Comparison of ENCODE assay signal across 8 cellular contexts in genomic region chr21:34836103-34836932, GRCh38.
DNase-seq lines count a peak whose midpoint lies in the region; ATAC-seq, FAIRE-seq and TF ChIP-seq lines count a peak whose summit lies in the region.

No MANE protein-coding gene starts in this region.

- no peak overlapping the region for H3K4me3 ChIP-seq in kidney (ENCODE audit: low read length in 2 of 2)

- H3K36me3 ChIP-seq in kidney (ENCODE audit: control insufficient read depth in 1 of 2, insufficient read depth in 2 of 2, low read length in 2 of 2), result no peaks in the 10 kb centered on the region

- no peak for TF ChIP-seq CTCF in kidney (IDR thresholded peaks at IDR 0.05; ENCODE audit: borderline replicate concordance, extremely low read depth, insufficient read depth)

- no peaks in the 10 kb centered on the region for H3K9me3 ChIP-seq in kidney (ENCODE audit: control insufficient read depth in 1 of 2, low read length in 2 of 2)

- ATAC-seq in HG02840 (IDR thresholded peaks at IDR 0.05; ENCODE audit: low FRiP score, unreplicated experiment), result no peak
- no peak for ATAC-seq in GM18505 (IDR thresholded peaks at IDR 0.05; ENCODE audit: unreplicated experiment)

- peak; percentile 55 for DNase-seq in stimulated activated naive CD4-positive, alpha-beta T cell treated with Interleukin-2 at 50 U/mL for 16 hours (lab: John Stamatoyannopoulos, UW)
- DNase-seq in stimulated activated naive CD4-positive, alpha-beta T cell (lab: John Stamatoyannopoulos, UW), result no peak
- peak; percentile 12 for DNase-seq in activated T-helper 9 cell treated with anti-CD3 and anti-CD28 coated beads, Interleukin-2, amount 50 U/mL, for 16 hours (ENCODE audit: low read depth)
- DNase-seq in kidney (peak; percentile 82), iPS-NIHi11 (ENCODE audit: low spot score) (no peak)
- DNase-seq in stimulated activated CD4-positive, alpha-beta T cell treated with anti-CD3 and anti-CD28 coated beads, TNF-alpha, amount 100 ng/mL, for 48 hours (ENCODE audit: low read depth in 3 of 3), result peak in 2 of 3 donors; percentile 41

- H3K4me1 ChIP-seq in kidney (ENCODE audit: control insufficient read depth in 1 of 2, insufficient read depth in 1 of 2, low read depth in 1 of 2, low read length in 2 of 2), result no peaks in the 10 kb centered on the region

- intact Hi-C loops in kidney (cut with DNase I), result no loop called here

- FAIRE-seq in kidney (lab: Jason Lieb, UNC), result no peak

- H3K27ac ChIP-seq in kidney (ENCODE audit: low read depth in 2 of 2, low read length in 2 of 2), result peak overlapping the region in 1 of 2 donors; percentile 23

- no peak overlapping the region for H3K9ac ChIP-seq in kidney (ENCODE audit: low read length in 2 of 2)

- TF ChIP-seq POLR2A in GM18505 (IDR thresholded peaks at IDR 0.05; ENCODE audit: borderline replicate concordance, extremely low read depth, insufficient read depth, insufficient read length), result no peak

Comparison
In these comparisons a context has a peak if more than half of its experiments do, and no peak if none do; other contexts are left out.
1. DNase-seq: peak in stimulated activated naive CD4-positive, alpha-beta T cell treated with Interleukin-2 at 50 U/mL for 16 hours (single experiment), activated T-helper 9 cell treated with anti-CD3 and anti-CD28 coated beads, Interleukin-2, amount 50 U/mL, for 16 hours (single experiment), kidney (single experiment) and stimulated activated CD4-positive, alpha-beta T cell treated with anti-CD3 and anti-CD28 coated beads, TNF-alpha, amount 100 ng/mL, for 48 hours (2 of 3); none in stimulated activated naive CD4-positive, alpha-beta T cell (0 of 6) and iPS-NIHi11 (single experiment).